27 cellular contexts compared by ENCODE assay signal in the genomic region with DNA sequence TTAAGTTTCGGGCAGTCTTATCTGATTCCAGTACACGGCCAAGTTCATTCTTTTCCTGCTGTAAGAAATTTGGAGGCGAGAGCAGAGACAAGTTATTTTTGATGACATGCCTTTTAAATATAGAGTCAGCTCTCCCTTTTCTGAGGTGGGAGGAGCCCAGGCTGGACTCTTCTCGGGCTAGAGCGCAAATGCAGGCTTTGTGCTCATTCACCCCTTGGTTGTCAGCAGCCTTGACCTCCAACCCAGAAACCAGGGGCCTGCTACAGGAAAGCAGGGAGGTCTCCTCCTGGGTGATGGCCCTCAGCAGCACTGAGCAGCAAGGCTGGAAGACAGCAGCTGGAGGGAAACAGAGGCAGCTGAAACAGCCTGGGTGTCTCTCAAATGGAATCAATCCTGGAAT.
"Had no signal": no experiment of that assay in that cellular context is flagged by ENCODE, and none has a peak within 500 bp of the region (broad histone marks: within the 10 kb centered on the region; RNA-seq: fewer than 3 reads in every experiment).

No MANE protein-coding gene starts in this region.

- H3K36me3 Mint-ChIP-seq: naive thymus-derived CD4-positive, alpha-beta T cell had no signal

- DNase-seq: dorsolateral prefrontal cortex; effector CD4-positive, alpha-beta T cell; foreskin fibroblast; gastrocnemius medialis; head of caudate nucleus; hippocampal formation; mammary epithelial cell; mesendoderm; midbrain; naive thymus-derived CD4-positive, alpha-beta T cell; stimulated activated CD4-positive, alpha-beta T cell treated with anti-CD3 and anti-CD28 coated beads, Interleukin-12 subunit alpha, Interleukin-12 subunit beta, amount 100 ng/mL, for 4 hours; stimulated activated CD4-positive, alpha-beta T cell treated with anti-CD3 and anti-CD28 coated beads, Interleukin-1b, Interleukin-23, amount 100 ng/mL, for 48 hours; stimulated activated CD4-positive, alpha-beta T cell treated with anti-CD3 and anti-CD28 coated beads, Interleukin-4, amount 100 ng/mL, for 1 hour; stimulated activated CD8-positive, alpha-beta memory T cell treated with anti-CD3 and anti-CD28 coated beads, Interleukin-4, amount 100 ng/mL, for 48 hours; stimulated activated naive CD4-positive, alpha-beta T cell; stimulated activated naive CD8-positive, alpha-beta T cell treated with anti-CD3 and anti-CD28 coated beads, Interleukin-15, amount 100 ng/mL, for 72 hours; transverse colon; upper lobe of right lung; uterus had no signal

- H3K36me3 ChIP-seq: gastrocnemius medialis, neural progenitor cell, prostate gland, suprapubic skin, transverse colon, upper lobe of right lung, uterus had no signal

- H3K9ac ChIP-seq: neural progenitor cell had no signal

- H3K4me2 ChIP-seq: neural progenitor cell, smooth muscle cell had no signal

- ATAC-seq: gastrocnemius medialis; naive thymus-derived CD4-positive, alpha-beta T cell; sciatic nerve; stimulated activated naive CD8-positive, alpha-beta T cell treated with anti-CD3 and anti-CD28 coated beads, Interleukin-15, amount 100 ng/mL, for 72 hours; upper lobe of right lung had no signal

- H3K27ac Mint-ChIP-seq: naive thymus-derived CD4-positive, alpha-beta T cell; nephron; stimulated activated naive CD8-positive, alpha-beta T cell treated with anti-CD3 and anti-CD28 coated beads, Interleukin-15, amount 100 ng/mL, for 72 hours had no signal

- H3K27me3 ChIP-seq: dorsolateral prefrontal cortex, gastrocnemius medialis, neural progenitor cell, suprapubic skin, transverse colon, upper lobe of right lung, uterus had no signal

- H3K4me1 ChIP-seq: prostate gland, suprapubic skin, transverse colon, upper lobe of right lung, uterus had no signal

- H3K4me1 Mint-ChIP-seq: stimulated activated naive CD8-positive, alpha-beta T cell treated with anti-CD3 and anti-CD28 coated beads, Interleukin-15, amount 100 ng/mL, for 72 hours had no signal

- H2AFZ ChIP-seq: neural progenitor cell had no signal

- H3K4me3 Mint-ChIP-seq: naive thymus-derived CD4-positive, alpha-beta T cell; nephron; neural progenitor cell; stimulated activated naive CD8-positive, alpha-beta T cell treated with anti-CD3 and anti-CD28 coated beads, Interleukin-15, amount 100 ng/mL, for 72 hours had no signal

- H3K4me3 ChIP-seq: dorsolateral prefrontal cortex, gastrocnemius medialis, neural progenitor cell, prostate gland, smooth muscle cell, suprapubic skin, transverse colon, upper lobe of right lung, uterus had no signal

- H3K9me3 Mint-ChIP-seq: stimulated activated naive CD8-positive, alpha-beta T cell treated with anti-CD3 and anti-CD28 coated beads, Interleukin-15, amount 100 ng/mL, for 72 hours had no signal

- H3K27ac ChIP-seq: dorsolateral prefrontal cortex, gastrocnemius medialis, neural progenitor cell, prostate gland, suprapubic skin, transverse colon, upper lobe of right lung, uterus had no signal

- FAIRE-seq: colon, islet of Langerhans had no signal

- H3K9me3 ChIP-seq: gastrocnemius medialis, prostate gland, suprapubic skin, uterus had no signal
